ENCODE assay signal across 8 cellular contexts in the genomic region with DNA sequence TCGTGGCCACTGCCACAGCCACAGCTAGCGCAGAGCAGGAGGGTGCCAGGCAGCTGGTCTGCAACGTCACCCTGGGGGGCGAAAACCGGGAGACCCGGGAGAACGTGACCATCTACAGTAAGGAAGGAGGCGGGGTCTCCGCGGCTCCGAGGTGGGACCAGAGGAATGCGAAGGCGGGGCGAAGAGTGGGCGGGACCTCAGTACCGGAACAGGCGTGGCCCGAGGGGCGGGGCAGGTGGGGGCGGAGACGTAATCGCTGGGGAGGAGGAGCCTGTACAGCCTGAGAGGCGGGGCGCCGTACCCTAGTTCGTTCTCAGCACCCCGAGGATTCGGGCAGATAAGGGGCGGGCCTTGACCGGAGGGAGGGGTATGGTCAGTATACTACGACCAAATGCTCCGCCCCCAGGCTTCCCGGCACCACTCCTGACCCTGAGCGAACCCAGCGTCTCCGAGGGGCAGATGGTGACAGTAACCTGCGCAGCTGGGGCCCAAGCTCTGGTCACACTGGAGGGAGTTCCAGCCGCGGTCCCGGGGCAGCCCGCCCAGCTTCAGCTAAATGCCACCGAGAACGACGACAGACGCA. TPM values are rescaled to one million over a fixed set of nuclear protein-coding genes. Genes with fewer than 3 reads are reported as not detected.
A peak's percentile ranks its signal among the peaks of the same experiment; 100 is the strongest.
DNase-seq lines count a peak whose midpoint lies in the region; ATAC-seq and TF ChIP-seq lines count a peak whose summit lies in the region.

No MANE protein-coding gene starts in this region.

- H3K27ac ChIP-seq in AG04450 (ENCODE audit: low read depth, low read length), result no peak overlapping the region
- peak overlapping the region in 1 of 2 donors; percentile 18 for H3K27ac ChIP-seq in left lung

- TF ChIP-seq CTCF in AG04450 (IDR thresholded peaks at IDR 0.05; ENCODE audit: low read depth, low read length) (no peak), GM20000 (IDR thresholded peaks at IDR 0.05; ENCODE audit: extremely low read depth, missing control alignments) (no peak), choroid plexus epithelial cell (conservative IDR thresholded peaks at IDR 0.05; ENCODE audit: low read depth, low read length) (no peak), left lung (IDR thresholded peaks at IDR 0.05) (no peak)

- H3K36me3 ChIP-seq in MG63 (no peaks in the 10 kb centered on the region), left lung (no peaks in the 10 kb centered on the region)

- peak; percentile 69 for ATAC-seq in left lung

- DNase-seq in AG04450 (ENCODE audit: low read depth, low spot score) (no peak), GM20000 (ENCODE audit: low spot score) (peak; percentile 93), MG63 (peak; percentile 78), choroid plexus epithelial cell (ENCODE audit: low read depth) (peak; percentile 88), left lung (peak; percentile 94 to 96), AML-193 (lab: John Stamatoyannopoulos, UW) (no peak)
- DNase-seq in activated CD4-positive, CD25-positive, alpha-beta regulatory T cell (lab: John Stamatoyannopoulos, UW), result peak; percentile 32 to 57 (median 36)
- DNase-seq in stimulated activated CD4-positive, alpha-beta T cell treated with anti-CD3 and anti-CD28 coated beads, Interleukin-4, amount 100 ng/mL, for 4 hours, result peak; percentile 64 to 65

- CTCF ChIA-PET in AG04450 (lab: Charles Lee), result interaction anchor here (1.1 kb wide), 1 partner anchor 23 kb away, joined by 6 read pairs; no protein-coding TSS in a partner anchor

- H3K27me3 ChIP-seq in AG04450 (ENCODE audit: control insufficient read depth, insufficient read depth, low read length) (peaks cover 8% of the 10 kb centered on the region), MG63 (peaks cover 73% of the 10 kb centered on the region), left lung (peaks cover 31 to 99% of the 10 kb centered on the region in 2 donors)

- POLR2A ChIA-PET in AG04450 (lab: Yijun Ruan, JAX), result interaction anchor here (1.2 to 4.1 kb wide), 3 partner anchors 21 to 41 kb away, joined by 11 to 25 read pairs (median 11); partner anchors contain the start of genes ICAM1 and RAVER1

- intact Hi-C loops in left lung (cut with DNase I), result no loop called here

- H3K4me1 ChIP-seq in left lung, result peaks cover 34 to 86% of the 10 kb centered on the region in 2 donors

- H3K9me3 ChIP-seq in AG04450 (ENCODE audit: control insufficient read depth, insufficient read depth, low read length) (peaks cover 27% of the 10 kb centered on the region), MG63 (peaks cover 3% of the 10 kb centered on the region; the same call in 1 of the 2 replicates), left lung (no peaks in the 10 kb centered on the region)

- H3K4me3 ChIP-seq in AG04450 (ENCODE audit: low read depth, low read length) (peak overlapping the region; percentile 63), MG63 (peak overlapping the region; percentile 32), choroid plexus epithelial cell (ENCODE audit: low read depth, low read length) (peak overlapping the region; percentile 60), left lung (peak overlapping the region; percentile 48)

RNA-seq across cellular contexts. Expression of gene ICAM5, which starts 2.5 kb away (rescaled TPM):
- polyA plus RNA-seq in AG04450 (2011; rRNA removed), result 3.8 and 5.3 TPM in 2 replicates
- polyA minus RNA-seq in AG04450 (2011; rRNA and poly(A)+ RNA removed), result 1.0 and 1.1 TPM in 2 replicates
- not detected in 2 replicates for total RNA-seq in MG63 (2014; rRNA removed; shearing (Covaris generic); ENCODE audit: low replicate concordance)
- total RNA-seq in left lung, result 10 to 100 TPM; 10.2 to 25.7 TPM

RNA-seq across cellular contexts. Expression of gene ICAM4, which starts 5.5 kb away (rescaled TPM):
- 2.5 and 3.3 TPM in 2 replicates for polyA plus RNA-seq in AG04450 (2011; rRNA removed)
- polyA minus RNA-seq in AG04450 (2011; rRNA and poly(A)+ RNA removed), result 0.61 and 1.6 TPM in 2 replicates
- not detected in 2 replicates for total RNA-seq in MG63 (2014; rRNA removed; shearing (Covaris generic); ENCODE audit: low replicate concordance)
- 10 to 100 TPM in 1 of 2 donors, 1 to 10 TPM in 1; 4.5 to 17.9 TPM for total RNA-seq in left lung

RNA-seq across cellular contexts. Expression of gene ZGLP1, which starts 17.3 kb away (rescaled TPM):
- 0.62 and 0.74 TPM in 2 replicates for polyA plus RNA-seq in AG04450 (2011; rRNA removed)
- polyA minus RNA-seq in AG04450 (2011; rRNA and poly(A)+ RNA removed), result 0.35 and 0.41 TPM in 2 replicates
- 0.43 TPM in 1 of 2 replicates, not detected in the other for total RNA-seq in MG63 (2014; rRNA removed; shearing (Covaris generic); ENCODE audit: low replicate concordance)
- total RNA-seq in left lung, result 1 to 10 TPM; 2.8 to 7.8 TPM

RNA-seq across cellular contexts. Expression of gene ICAM1, which starts 21.4 kb away (rescaled TPM):
- polyA plus RNA-seq in AG04450 (2011; rRNA removed), result 40.4 and 57.0 TPM in 2 replicates
- polyA minus RNA-seq in AG04450 (2011; rRNA and poly(A)+ RNA removed), result 35.9 and 50.3 TPM in 2 replicates
- total RNA-seq in MG63 (2014; rRNA removed; shearing (Covaris generic); ENCODE audit: low replicate concordance), result 3.8 and 5.1 TPM in 2 replicates
- total RNA-seq in left lung, result 100 to 1,000 TPM; 149 to 497 TPM

RNA-seq across cellular contexts. Expression of gene FDX2, which starts 23.5 kb away (rescaled TPM):
- polyA plus RNA-seq in AG04450 (2011; rRNA removed), result 20.8 and 30.0 TPM in 2 replicates
- polyA minus RNA-seq in AG04450 (2011; rRNA and poly(A)+ RNA removed), result 14.9 and 15.9 TPM in 2 replicates
- 30.8 and 43.8 TPM in 2 replicates for total RNA-seq in MG63 (2014; rRNA removed; shearing (Covaris generic); ENCODE audit: low replicate concordance)
- 10 to 100 TPM; 19.8 to 25.4 TPM for total RNA-seq in left lung

Comparison
In these comparisons a context has a peak if more than half of its experiments do, and no peak if none do; other contexts are left out.
1. DNase-seq: peak in GM20000 (single experiment), MG63 (single experiment), activated CD4-positive, CD25-positive, alpha-beta regulatory T cell (4 of 4), choroid plexus epithelial cell (single experiment), left lung (2 of 2) and stimulated activated CD4-positive, alpha-beta T cell treated with anti-CD3 and anti-CD28 coated beads, Interleukin-4, amount 100 ng/mL, for 4 hours (2 of 2); none in AG04450 (single experiment) and AML-193 (0 of 2).
2. RNA of gene ICAM5, which starts 2.5 kb away (total RNA-seq): 10.2 to 25.7 TPM in left lung; not detected in MG63; every median in the first group is over 10 times any median in the second.
3. Peak in every context shown above with its lines, with median percentiles within 50 percentile points of each other: H3K4me3 ChIP-seq.